16 cellular contexts compared by ENCODE assay signal in genomic region chr2:223820549-223820948, GRCh38. TPM values are rescaled to one million over a fixed set of nuclear protein-coding genes. Genes with fewer than 3 reads are reported as not detected.
DNase-seq lines count a peak whose midpoint lies in the region; ATAC-seq and TF ChIP-seq lines count a peak whose summit lies in the region.
"Had no signal": no experiment of that assay in that cellular context is flagged by ENCODE, and none has a peak within 500 bp of the region (broad histone marks: within the 10 kb centered on the region; RNA-seq: fewer than 3 reads in every experiment).

No MANE protein-coding gene starts in this region.

- peaks cover 4% of the 10 kb centered on the region; the same call in 1 of the 2 replicates for H4K20me1 ChIP-seq in HCT116 (ENCODE audit: insufficient read depth)
- H4K20me1 ChIP-seq: BLaER1 treated with 17β-estradiol and CSF1 and Interleukin-3, amounts not matched to agents 10 nM and 100 nM had no signal

- H3K27ac ChIP-seq in HCT116 (ENCODE audit: low read depth, low read length) (peak overlapping the region; percentile 99), VCaP (peak overlapping the region; percentile 79)
- H3K27ac ChIP-seq: BLaER1 treated with 17β-estradiol and CSF1 and Interleukin-3, amounts not matched to agents 10 nM and 100 nM; GM23248; HL-60 had no signal

- H3K36me3 ChIP-seq in HCT116 (ENCODE audit: control insufficient read depth in 1 of 2, insufficient read depth in 2 of 2, low read length in 2 of 2), result no peaks in the 10 kb centered on the region
- H3K36me3 ChIP-seq: MG63 had no signal

- H3K4me3 Mint-ChIP-seq in stimulated activated naive B cell treated with anti-CD40 and anti-IgM and Interleukin-4, amounts not matched to agents 10 μg/mL and 1 μg/mL and 100 μg/mL, for 72 hours, result no peak overlapping the region

- no peaks in the 10 kb centered on the region for H3K9me2 ChIP-seq in HCT116 (ENCODE audit: insufficient read depth)

- no peaks in the 10 kb centered on the region for H3K27me3 ChIP-seq in HCT116 (ENCODE audit: insufficient read depth, low read length)
- H3K27me3 ChIP-seq: BLaER1 treated with 17β-estradiol and CSF1 and Interleukin-3, amounts not matched to agents 10 nM and 100 nM; MG63 had no signal

- RAD21 ChIA-PET in HCT116 (lab: Charles Lee; ENCODE audit: low non-redundant PET in 1 of 2, low total read pairs in 2 of 2, uncharacterized antibody in 2 of 2, unreplicated experiment in 2 of 2), result no interaction called here

- peaks cover 5% of the 10 kb centered on the region in 2 donors for H3K9me3 Mint-ChIP-seq in stimulated activated naive B cell treated with anti-CD40 and anti-IgM and Interleukin-4, amounts not matched to agents 10 μg/mL and 1 μg/mL and 100 μg/mL, for 72 hours

- peaks cover 28 to 45% of the 10 kb centered on the region in 2 donors for H3K36me3 Mint-ChIP-seq in stimulated activated naive B cell treated with anti-CD40 and anti-IgM and Interleukin-4, amounts not matched to agents 10 μg/mL and 1 μg/mL and 100 μg/mL, for 72 hours

- no peak for TF ChIP-seq POLR2A in HCT116 (IDR thresholded peaks at IDR 0.05; ENCODE audit: borderline replicate concordance, extremely low read depth, insufficient read depth, insufficient read length)

- H3K4me3 ChIP-seq in HCT116 (replicated peaks in 1 of 2; ENCODE audit: low read depth in 1 of 2, low read length in 2 of 2), result no peak overlapping the region
- no peak overlapping the region for H3K4me3 ChIP-seq in fibroblast of the aortic adventitia (ENCODE audit: low read depth, low read length)
- H3K4me3 ChIP-seq: BLaER1 treated with 17β-estradiol and CSF1 and Interleukin-3, amounts not matched to agents 10 nM and 100 nM; GM23248; MG63 had no signal

- no peak for DNase-seq in HCT116 (ENCODE audit: low read depth, low spot score)
- DNase-seq in fibroblast of the aortic adventitia (ENCODE audit: low read depth), result peak; percentile 64
- no peak for DNase-seq in stimulated activated naive B cell treated with anti-CD40 and anti-IgM and Interleukin-4, amounts not matched to agents 10 μg/mL and 1 μg/mL and 100 μg/mL, for 72 hours
- no peak for DNase-seq in DMS153 treated with DMSO at 0.1 percent for 48 hours (lab: John Stamatoyannopoulos, UW; ENCODE audit: unreplicated experiment)
- DNase-seq: DMS53, GM23248, MG63, NCI-H1105 treated with DMSO at 0.1 percent for 48 hours, NCI-H1930, NCI-H2171 treated with DMSO at 0.1 percent for 48 hours, NCI-H510A treated with DMSO at 0.1 percent for 48 hours had no signal

- intact Hi-C loops in HCT116 (cut with micrococcal nuclease), result no loop called here

- H2AFZ ChIP-seq in HCT116 (ENCODE audit: low read depth, low read length, poor library complexity, severe bottlenecking), result no peak overlapping the region
- H2AFZ ChIP-seq: GM23248 had no signal

- BruUV-seq in HCT116 (replicated peaks; lab: Mats Ljungman, UMichigan), result no TSS peak

- H3K4me1 Mint-ChIP-seq in stimulated activated naive B cell treated with anti-CD40 and anti-IgM and Interleukin-4, amounts not matched to agents 10 μg/mL and 1 μg/mL and 100 μg/mL, for 72 hours, result peaks cover 29 to 62% of the 10 kb centered on the region in 2 donors

- CTCF ChIA-PET in HCT116 (lab: Charles Lee), result interaction anchor here (1.2 kb wide), 1 partner anchor 23 kb away, joined by 3 read pairs; no protein-coding TSS in a partner anchor

- ATAC-seq in HCT116 (no peak), HG03025 (IDR thresholded peaks at IDR 0.05; ENCODE audit: low FRiP score, unreplicated experiment) (no peak)
- ATAC-seq in stimulated activated naive B cell treated with anti-CD40 and anti-IgM and Interleukin-4, amounts not matched to agents 10 μg/mL and 1 μg/mL and 100 μg/mL, for 72 hours (replicated peaks), result no peak
- no peak for ATAC-seq in activated CD4-positive, CD25-positive, alpha-beta regulatory T cell treated with anti-CD3 and anti-CD28 coated beads, Interleukin-2, amount 50 U/mL, for 24 hours

- H3K27me3 Mint-ChIP-seq in stimulated activated naive B cell treated with anti-CD40 and anti-IgM and Interleukin-4, amounts not matched to agents 10 μg/mL and 1 μg/mL and 100 μg/mL, for 72 hours, result no peaks in the 10 kb centered on the region

- H3K79me2 ChIP-seq in HCT116 (ENCODE audit: insufficient read depth, low read length), result peaks cover 100% of the 10 kb centered on the region

- H3K4me1 ChIP-seq in HCT116 (ENCODE audit: control insufficient read depth in 1 of 2, insufficient read depth in 2 of 2, low read length in 2 of 2), result peaks cover 85 to 91% of the 10 kb centered on the region in 2 experiments

- H3K27ac Mint-ChIP-seq in stimulated activated naive B cell treated with anti-CD40 and anti-IgM and Interleukin-4, amounts not matched to agents 10 μg/mL and 1 μg/mL and 100 μg/mL, for 72 hours, result peak overlapping the region; percentile 68

- peak overlapping the region; percentile 32; the same call in 1 of the 2 replicates for H3K9ac ChIP-seq in HCT116 (ENCODE audit: low read length)
- H3K9ac ChIP-seq: BLaER1 treated with 17β-estradiol and CSF1 and Interleukin-3, amounts not matched to agents 10 nM and 100 nM; GM23248 had no signal

- no peaks in the 10 kb centered on the region for H3K9me3 ChIP-seq in HCT116 (ENCODE audit: control insufficient read depth in 1 of 2, insufficient read depth in 1 of 2, low read depth in 1 of 2, low read length in 2 of 2)
- H3K9me3 ChIP-seq: MG63 had no signal

- TF ChIP-seq CTCF in HCT116 (IDR thresholded peaks at IDR 0.05 in 2 of 3, conservative IDR thresholded peaks at IDR 0.05 in 1 of 3; ENCODE audit: borderline replicate concordance in 1 of 3, insufficient read depth in 1 of 3, low read depth in 2 of 3, low read length in 2 of 3) (no peak), VCaP (conservative IDR thresholded peaks at IDR 0.05) (no peak), fibroblast of the aortic adventitia (IDR thresholded peaks at IDR 0.05; ENCODE audit: insufficient read depth, low read length) (no peak)

- H3K4me2 ChIP-seq in HCT116 (ENCODE audit: low read length), result peak overlapping the region; percentile 53
- H3K4me2 ChIP-seq: BLaER1 treated with 17β-estradiol and CSF1 and Interleukin-3, amounts not matched to agents 10 nM and 100 nM had no signal

- TF ChIP-seq RAD21 in HCT116 (IDR thresholded peaks at IDR 0.05; ENCODE audit: low read depth), result no peak

- POLR2A ChIA-PET in HCT116 (lab: Charles Lee), result no interaction called here

TF ChIP-seq in HCT116, 20 proteins besides CTCF, POLR2A, EP300 and RAD21:
- TF ChIP-seq FOSL1 (IDR thresholded peaks at IDR 0.05; ENCODE audit: low read depth) (peak; percentile 40; the same call in 1 of the 2 replicates), SP1 (IDR thresholded peaks at IDR 0.05; ENCODE audit: low read depth) (peak; percentile 52; the same call in 1 of the 2 replicates), ELF1 (IDR thresholded peaks at IDR 0.05; ENCODE audit: borderline replicate concordance, low read depth) (no peak)

RNA-seq across cellular contexts. Expression of gene AP1S3, which starts 16.8 kb away (rescaled TPM):
- total RNA-seq in HCT116 (2021; ENCODE audit: unreplicated experiment) (185 TPM), fibroblast of the aortic adventitia (ENCODE audit: low replicate concordance) (8.1 and 16.8 TPM in 2 replicates)
- 63.9 and 76.8 TPM in 2 replicates for polyA plus RNA-seq in HCT116 (2012)

Comparison
In these comparisons a context has a peak if more than half of its experiments do, and no peak if none do; other contexts are left out.
1. RNA of gene AP1S3, which starts 16.8 kb away (total RNA-seq): 185 TPM in HCT116 (single experiment); 8.1 to 16.8 TPM in fibroblast of the aortic adventitia; every median in the first group is over 10 times any median in the second.